Comparison of ENCODE assay signal across 12 cellular contexts in the genomic region with DNA sequence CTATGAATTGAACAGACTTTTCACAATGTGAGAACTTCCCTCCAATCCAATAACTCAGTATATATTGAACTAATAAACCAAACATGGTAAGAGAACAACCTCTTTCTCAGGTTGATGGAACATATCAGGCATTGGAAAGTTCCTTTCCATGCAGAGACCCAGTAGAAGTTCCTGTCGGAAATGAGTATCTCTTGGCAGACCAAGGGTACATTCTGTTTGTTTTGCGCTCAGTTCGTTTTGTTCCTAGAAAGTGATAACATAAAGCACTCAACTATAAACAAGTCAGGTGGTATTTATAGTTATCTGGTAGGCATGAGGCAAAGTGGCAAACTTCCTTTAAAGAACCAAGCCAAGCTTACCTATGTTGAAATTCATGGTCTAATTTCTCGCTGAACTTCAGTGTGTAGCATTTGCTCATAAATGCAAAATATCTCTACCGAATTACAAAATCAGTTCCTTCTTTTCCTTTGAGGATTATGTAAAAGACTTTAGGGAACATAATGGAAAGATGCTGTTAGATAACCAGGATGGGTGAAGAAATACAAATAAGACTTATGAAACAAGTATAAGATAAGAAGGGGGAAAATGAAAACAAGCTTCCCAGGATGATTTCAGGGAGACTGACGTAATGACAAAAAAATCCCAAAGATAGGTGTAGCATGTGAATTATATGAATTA.
"Had no signal": no experiment of that assay in that cellular context is flagged by ENCODE, and none has a peak within 500 bp of the region (broad histone marks: within the 10 kb centered on the region; RNA-seq: fewer than 3 reads in every experiment).

No MANE protein-coding gene starts in this region.

- H3K36me3 ChIP-seq: adrenal gland, transverse colon, uterus had no signal

- ATAC-seq: activated naive CD4-positive, alpha-beta T cell treated with anti-CD3 and anti-CD28 coated beads, Interleukin-2, amount 50 U/mL, for 72 hours; natural killer cell had no signal

- H3K27ac ChIP-seq: epithelial cell of prostate, transverse colon had no signal

- H3K36me3 Mint-ChIP-seq: natural killer cell had no signal

- H3K4me1 Mint-ChIP-seq: natural killer cell had no signal

- H3K4me3 Mint-ChIP-seq: endodermal cell; natural killer cell; stimulated activated naive CD8-positive, alpha-beta T cell treated with anti-CD3 and anti-CD28 coated beads, Interleukin-15, Interleukin-2, amounts not matched to agents 100 ng/mL and 50 ng/mL, for 24 hours had no signal

- H3K27ac Mint-ChIP-seq: activated naive CD4-positive, alpha-beta T cell treated with anti-CD3 and anti-CD28 coated beads, Interleukin-2, amount 50 U/mL, for 72 hours; endodermal cell; natural killer cell; stimulated activated naive CD8-positive, alpha-beta T cell treated with anti-CD3 and anti-CD28 coated beads, Interleukin-15, Interleukin-2, amounts not matched to agents 100 ng/mL and 50 ng/mL, for 24 hours had no signal

- H3K4me3 ChIP-seq: adrenal gland, transverse colon, uterus had no signal

- H3K9me3 Mint-ChIP-seq: endodermal cell had no signal

- H3K9me3 ChIP-seq: adrenal gland, transverse colon, uterus had no signal

- H3K27me3 Mint-ChIP-seq: stimulated activated naive CD8-positive, alpha-beta T cell treated with anti-CD3 and anti-CD28 coated beads, Interleukin-15, Interleukin-2, amounts not matched to agents 100 ng/mL and 50 ng/mL, for 24 hours had no signal

- DNase-seq: activated CD4-positive, alpha-beta T cell treated with anti-CD3 and anti-CD28 coated beads, Interleukin-2, amount 50 U/mL, for 4 hours; activated gamma-delta T cell treated with Interleukin-2 at 50 U/mL for 16 hours; endodermal cell; natural killer cell; posterior cingulate gyrus; SW 1271; transverse colon; uterus had no signal

- H3K4me1 ChIP-seq: transverse colon, uterus had no signal

- H3K27me3 ChIP-seq: adrenal gland, transverse colon, uterus had no signal
